In the genomic region with DNA sequence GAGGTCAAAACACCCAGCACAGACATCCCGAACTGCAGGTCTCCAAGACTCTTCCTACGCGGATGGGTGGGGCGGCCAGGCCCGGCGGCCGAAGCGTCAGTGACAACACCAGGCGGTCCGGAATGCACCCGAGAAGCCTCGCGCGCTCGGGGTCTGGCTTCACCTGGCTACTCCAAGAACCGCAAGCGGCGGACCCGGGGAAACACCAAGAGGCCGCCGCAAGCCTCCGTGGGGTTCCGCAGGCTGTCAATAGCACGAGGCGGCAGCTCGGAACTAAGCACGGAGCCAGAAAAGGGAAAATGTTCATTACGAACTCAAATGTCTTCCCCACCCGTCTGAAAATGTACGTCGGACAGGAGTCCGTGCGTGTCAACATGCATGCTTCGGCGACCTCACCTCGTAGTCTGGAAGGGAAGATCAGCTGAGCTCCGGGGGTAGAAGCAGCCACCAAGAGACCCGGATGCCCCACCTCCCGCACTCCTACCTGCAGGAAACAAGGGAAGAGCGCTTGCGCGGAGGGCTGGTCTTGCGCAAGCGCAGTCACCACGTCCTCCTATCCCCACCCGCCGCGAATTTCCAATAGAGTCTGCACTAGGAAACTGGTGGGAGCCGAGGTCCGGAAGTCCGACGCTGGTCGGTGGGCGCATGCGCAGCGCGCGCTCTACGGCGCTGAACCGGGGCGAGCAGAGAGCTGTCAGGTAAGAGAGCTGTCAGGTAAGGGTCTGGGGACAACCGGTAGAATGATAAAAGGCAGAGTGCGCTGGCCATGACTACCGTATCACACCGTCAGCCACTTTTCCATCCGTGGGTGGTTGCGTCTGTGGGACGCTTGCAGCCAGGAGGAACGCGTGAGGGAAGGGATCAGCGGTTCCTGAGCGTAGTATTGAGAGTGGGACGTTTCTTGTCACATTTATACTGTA, we compare ENCODE assay signal across 8 cellular contexts. TPM values are rescaled to one million over a fixed set of nuclear protein-coding genes. Genes with fewer than 3 reads are reported as not detected.
DNase-seq lines count a peak whose midpoint lies in the region; ATAC-seq and TF ChIP-seq lines count a peak whose summit lies in the region.

GPATCH11 (plus strand) TSS at position 646 of the 920 bp plus-strand sequence. CDS start 3,864 bp downstream, outside the sequence.
HEATR5B (minus strand) TSS at position 500 of the 920 bp plus-strand sequence. CDS start 958 bp downstream, outside the sequence.

- H3K4me1 ChIP-seq in HUES48 (ENCODE audit: control insufficient read depth, insufficient read depth, low read length), result 0 out of 2 replicates have a peak, but pooled peaks cover 4% of the 10 kb centered on the region
- H3K4me1 ChIP-seq in NT2/D1 (ENCODE audit: insufficient read depth, insufficient read length), result no peaks in the 10 kb centered on the region

- H3K4me3 ChIP-seq in HUES48 (ENCODE audit: low read depth, low read length) (peak within 1 kb of the TSS; percentile 88), NT2/D1 (ENCODE audit: insufficient read length, low read depth) (peak within 1 kb of the TSS; percentile 78), epithelial cell of esophagus (ENCODE audit: low read length) (peak within 1 kb of the TSS; percentile 99)

- ATAC-seq in GM21423 (IDR thresholded peaks at IDR 0.05; ENCODE audit: unreplicated experiment), result peak; percentile 83

- CTCF ChIA-PET in Calu3 (lab: Charles Lee), result no interaction called here

- DNase-seq in Calu3 (peak; percentile 96), NT2/D1 (ENCODE audit: low read depth, low spot score) (peak; percentile 97), epithelial cell of esophagus (ENCODE audit: low read depth) (peak; percentile 98), middle frontal gyrus (ENCODE audit: extremely low spot score, low spot score) (peak; percentile 94)
- DNase-seq in activated CD8-positive, alpha-beta memory T cell treated with anti-CD3 and anti-CD28 coated beads, Interleukin-2, amount 50 U/mL, for 1 hour (ENCODE audit: extremely low read depth), result peak; percentile 87
- DNase-seq in stimulated activated CD8-positive, alpha-beta memory T cell treated with anti-CD3 and anti-CD28 coated beads, Interleukin-2, amount 100 ng/mL, for 48 hours (ENCODE audit: low read depth in 2 of 2), result peak; percentile 85 to 86

- no peaks in the 10 kb centered on the region for H3K27me3 Mint-ChIP-seq in Calu3 (ENCODE audit: unreplicated experiment)

- H3K9ac ChIP-seq in HUES48 (ENCODE audit: low read depth, low read length), result peak within 1 kb of the TSS; percentile 74
- peak within 1 kb of the TSS; percentile 88 for H3K9ac ChIP-seq in NT2/D1 (ENCODE audit: insufficient read length, low read depth)

- H3K36me3 ChIP-seq in HUES48 (ENCODE audit: control insufficient read depth, insufficient read depth, low read length) (peaks cover 5% of the 10 kb centered on the region; the same call in 1 of the 2 replicates), NT2/D1 (ENCODE audit: insufficient read depth, insufficient read length, low read length) (peaks cover 19% of the 10 kb centered on the region)

- no peaks in the 10 kb centered on the region for H3K9me3 ChIP-seq in HUES48 (ENCODE audit: control insufficient read depth, insufficient read depth, low read length)
- no peaks in the 10 kb centered on the region for H3K9me3 ChIP-seq in NT2/D1 (ENCODE audit: insufficient read depth, low read length)

- no peaks in the 10 kb centered on the region for H3K27me3 ChIP-seq in HUES48 (ENCODE audit: control insufficient read depth, insufficient read depth, low read length)
- no peaks in the 10 kb centered on the region for H3K27me3 ChIP-seq in NT2/D1 (ENCODE audit: insufficient read depth, insufficient read length)

- H3K9me3 Mint-ChIP-seq in Calu3 (ENCODE audit: low read depth, unreplicated experiment), result no peaks in the 10 kb centered on the region

- TF ChIP-seq CTCF in Calu3 (IDR thresholded peaks at IDR 0.05; ENCODE audit: unreplicated experiment) (no peak), epithelial cell of esophagus (IDR thresholded peaks at IDR 0.05; ENCODE audit: insufficient read depth, low read depth, low read length, missing control alignments) (no peak)

- intact Hi-C loops in Calu3 (cut with micrococcal nuclease; ENCODE audit: unreplicated experiment), result no loop called here

- H3K27ac ChIP-seq in HUES48 (ENCODE audit: low read depth, low read length), result peak within 1 kb of the TSS; percentile 80

- BruUV-seq in Calu3 (replicated peaks; lab: Mats Ljungman, UMichigan), result no TSS peak

- H3K36me3 Mint-ChIP-seq in Calu3 (ENCODE audit: insufficient read depth, unreplicated experiment), result peaks cover 8% of the 10 kb centered on the region

- H3K27ac Mint-ChIP-seq in Calu3 (ENCODE audit: unreplicated experiment), result no peak within 1 kb of the TSS

- H3K4me3 Mint-ChIP-seq in Calu3 (ENCODE audit: low read depth, unreplicated experiment), result no peak within 1 kb of the TSS

- H3K4me1 Mint-ChIP-seq in Calu3 (ENCODE audit: low read depth, unreplicated experiment), result no peaks in the 10 kb centered on the region

RNA-seq across cellular contexts. Expression of gene GPATCH11, which starts in this region (rescaled TPM):
- total RNA-seq in Calu3 (2022), result 5.4 and 5.8 TPM in 2 replicates

RNA-seq across cellular contexts. Expression of gene HEATR5B, which starts in this region (rescaled TPM):
- 12.2 and 13.1 TPM in 2 replicates for total RNA-seq in Calu3 (2022)

Comparison
In these comparisons a context has a peak if more than half of its experiments do, and no peak if none do; other contexts are left out.
1. Peak in every context shown above with its lines: DNase-seq, ATAC-seq, H3K4me3 ChIP-seq and H3K27ac ChIP-seq.